8 cellular contexts compared by ENCODE assay signal in genomic region chr3:69671082-69671952, GRCh38.
A peak's percentile ranks its signal among the peaks of the same experiment; 100 is the strongest.
DNase-seq lines count a peak whose midpoint lies in the region; ATAC-seq, FAIRE-seq and TF ChIP-seq lines count a peak whose summit lies in the region.

No MANE protein-coding gene starts in this region.

- TF ChIP-seq CTCF in neural crest cell (conservative IDR thresholded peaks at IDR 0.05): peak; percentile 93

- peaks cover 10% of the 10 kb centered on the region for H3K4me1 Mint-ChIP-seq in neural crest cell

- peak; percentile 69 for DNase-seq in Ammon's horn (ENCODE audit: low spot score)
- DNase-seq in GM19239 (ENCODE audit: insufficient read length, low spot score): peak; percentile 23
- peak; percentile 11 for DNase-seq in RCC 7860 (ENCODE audit: low spot score)
- DNase-seq in erythroblast (lab: John Stamatoyannopoulos, UW): peak; percentile 30 to 50
- DNase-seq in neural crest cell (ENCODE audit: low read depth, low spot score): peak; percentile 58
- no peak for DNase-seq in UCSD-AML1 (lab: John Stamatoyannopoulos, UW; ENCODE audit: unreplicated experiment)

- H3K27me3 Mint-ChIP-seq in neural crest cell (ENCODE audit: low read depth): peaks cover 32% of the 10 kb centered on the region

- no peak for TF ChIP-seq POLR2A in erythroblast (IDR thresholded peaks at IDR 0.05; ENCODE audit: low read length)

- no peaks in the 10 kb centered on the region for H3K9me3 Mint-ChIP-seq in neural crest cell

- no peak for ATAC-seq in HG03039 (IDR thresholded peaks at IDR 0.05; ENCODE audit: unreplicated experiment)
- no peak for ATAC-seq in HG02852 (IDR thresholded peaks at IDR 0.05; ENCODE audit: unreplicated experiment)

- no peaks in the 10 kb centered on the region for H3K36me3 Mint-ChIP-seq in neural crest cell (ENCODE audit: low read depth)

- H3K4me3 Mint-ChIP-seq in neural crest cell: no peak overlapping the region

- FAIRE-seq in GM19239 (lab: Jason Lieb, UNC) (no peak), RCC 7860 (lab: Jason Lieb, UNC) (peak; percentile 66)

- no peak overlapping the region for H3K27ac Mint-ChIP-seq in neural crest cell (ENCODE audit: unreplicated experiment)
